ENCODE assay signal across 2 cellular contexts in the genomic region with DNA sequence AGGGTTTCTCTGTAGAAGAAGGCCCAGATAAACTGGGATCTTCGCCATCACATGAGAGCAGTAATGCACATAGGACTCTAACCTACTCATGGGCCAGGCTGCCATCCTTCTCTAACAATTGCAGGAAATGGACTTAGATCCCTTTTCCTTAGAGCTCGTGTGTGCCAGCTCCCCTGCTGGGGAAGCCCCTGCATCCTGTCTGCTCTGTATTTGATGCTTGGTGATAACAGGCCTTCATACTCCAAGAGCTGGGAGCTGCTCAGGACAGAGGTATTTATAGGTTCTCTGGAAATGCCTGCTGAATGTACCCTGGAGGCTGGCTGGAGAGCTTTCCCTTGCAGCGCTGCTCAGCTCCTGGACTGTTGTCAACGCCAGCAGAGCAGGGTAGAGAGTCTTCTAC.
TF ChIP-seq lines count a peak whose summit lies in the region.

No MANE protein-coding gene starts in this region.

TF ChIP-seq in GM23338, 12 proteins besides CTCF, POLR2A, EP300 and RAD21 (continued from another document):
- TF ChIP-seq ZNF462 (CRISPR knock-in tag; IDR thresholded peaks at IDR 0.05) (no peak), EZH2 (IDR thresholded peaks at IDR 0.05; ENCODE audit: low read depth, unreplicated experiment) (no peak), POLR2AphosphoS5 (IDR thresholded peaks at IDR 0.05; ENCODE audit: low read depth) (peak; percentile 61), CREB1 (CRISPR knock-in tag; IDR thresholded peaks at IDR 0.05; ENCODE audit: low read depth) (no peak), ZNF114 (CRISPR knock-in tag; IDR thresholded peaks at IDR 0.05) (no peak), STAT1 (IDR thresholded peaks at IDR 0.05; ENCODE audit: unreplicated experiment) (no peak), NANOG (IDR thresholded peaks at IDR 0.05; ENCODE audit: borderline replicate concordance) (no peak), ZNF331 (CRISPR knock-in tag; IDR thresholded peaks at IDR 0.05; ENCODE audit: low read depth) (no peak), EZH2phosphoT487 (IDR thresholded peaks at IDR 0.05; ENCODE audit: unreplicated experiment) (no peak)
- TF ChIP-seq, protein P1, sequence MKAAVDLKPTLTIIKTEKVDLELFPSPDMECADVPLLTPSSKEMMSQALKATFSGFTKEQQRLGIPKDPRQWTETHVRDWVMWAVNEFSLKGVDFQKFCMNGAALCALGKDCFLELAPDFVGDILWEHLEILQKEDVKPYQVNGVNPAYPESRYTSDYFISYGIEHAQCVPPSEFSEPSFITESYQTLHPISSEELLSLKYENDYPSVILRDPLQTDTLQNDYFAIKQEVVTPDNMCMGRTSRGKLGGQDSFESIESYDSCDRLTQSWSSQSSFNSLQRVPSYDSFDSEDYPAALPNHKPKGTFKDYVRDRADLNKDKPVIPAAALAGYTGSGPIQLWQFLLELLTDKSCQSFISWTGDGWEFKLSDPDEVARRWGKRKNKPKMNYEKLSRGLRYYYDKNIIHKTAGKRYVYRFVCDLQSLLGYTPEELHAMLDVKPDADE (IDR thresholded peaks at IDR 0.05): peak; percentile 55

TF ChIP-seq in SK-N-SH, 30 proteins besides CTCF, POLR2A, EP300 and RAD21 (continued from another document):
- TF ChIP-seq, protein P2, sequence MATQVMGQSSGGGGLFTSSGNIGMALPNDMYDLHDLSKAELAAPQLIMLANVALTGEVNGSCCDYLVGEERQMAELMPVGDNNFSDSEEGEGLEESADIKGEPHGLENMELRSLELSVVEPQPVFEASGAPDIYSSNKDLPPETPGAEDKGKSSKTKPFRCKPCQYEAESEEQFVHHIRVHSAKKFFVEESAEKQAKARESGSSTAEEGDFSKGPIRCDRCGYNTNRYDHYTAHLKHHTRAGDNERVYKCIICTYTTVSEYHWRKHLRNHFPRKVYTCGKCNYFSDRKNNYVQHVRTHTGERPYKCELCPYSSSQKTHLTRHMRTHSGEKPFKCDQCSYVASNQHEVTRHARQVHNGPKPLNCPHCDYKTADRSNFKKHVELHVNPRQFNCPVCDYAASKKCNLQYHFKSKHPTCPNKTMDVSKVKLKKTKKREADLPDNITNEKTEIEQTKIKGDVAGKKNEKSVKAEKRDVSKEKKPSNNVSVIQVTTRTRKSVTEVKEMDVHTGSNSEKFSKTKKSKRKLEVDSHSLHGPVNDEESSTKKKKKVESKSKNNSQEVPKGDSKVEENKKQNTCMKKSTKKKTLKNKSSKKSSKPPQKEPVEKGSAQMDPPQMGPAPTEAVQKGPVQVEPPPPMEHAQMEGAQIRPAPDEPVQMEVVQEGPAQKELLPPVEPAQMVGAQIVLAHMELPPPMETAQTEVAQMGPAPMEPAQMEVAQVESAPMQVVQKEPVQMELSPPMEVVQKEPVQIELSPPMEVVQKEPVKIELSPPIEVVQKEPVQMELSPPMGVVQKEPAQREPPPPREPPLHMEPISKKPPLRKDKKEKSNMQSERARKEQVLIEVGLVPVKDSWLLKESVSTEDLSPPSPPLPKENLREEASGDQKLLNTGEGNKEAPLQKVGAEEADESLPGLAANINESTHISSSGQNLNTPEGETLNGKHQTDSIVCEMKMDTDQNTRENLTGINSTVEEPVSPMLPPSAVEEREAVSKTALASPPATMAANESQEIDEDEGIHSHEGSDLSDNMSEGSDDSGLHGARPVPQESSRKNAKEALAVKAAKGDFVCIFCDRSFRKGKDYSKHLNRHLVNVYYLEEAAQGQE (IDR thresholded peaks at IDR 0.05; ENCODE audit: low read depth, low read length): no peak
- TF ChIP-seq CHD2 (IDR thresholded peaks at IDR 0.05; ENCODE audit: low read length, partially characterized antibody) (no peak), TEAD4 (IDR thresholded peaks at IDR 0.05; ENCODE audit: borderline replicate concordance, insufficient read depth) (no peak), ELF1 (IDR thresholded peaks at IDR 0.05) (no peak), FOXJ3 (CRISPR knock-in tag; IDR thresholded peaks at IDR 0.05) (peak; percentile 44; the same call in 1 of the 2 replicates), FOSL2 (IDR thresholded peaks at IDR 0.05; ENCODE audit: borderline replicate concordance, low read depth) (no peak), IRF3 (IDR thresholded peaks at IDR 0.05; ENCODE audit: low read depth, low read length) (no peak), USF2 (IDR thresholded peaks at IDR 0.05; ENCODE audit: borderline replicate concordance, low read depth, low read length) (no peak), POLR2AphosphoS5 (IDR thresholded peaks at IDR 0.05; ENCODE audit: low read depth, low read length) (no peak), FOXM1 (IDR thresholded peaks at IDR 0.05; ENCODE audit: low read depth) (no peak)
- TF ChIP-seq, protein P3, sequence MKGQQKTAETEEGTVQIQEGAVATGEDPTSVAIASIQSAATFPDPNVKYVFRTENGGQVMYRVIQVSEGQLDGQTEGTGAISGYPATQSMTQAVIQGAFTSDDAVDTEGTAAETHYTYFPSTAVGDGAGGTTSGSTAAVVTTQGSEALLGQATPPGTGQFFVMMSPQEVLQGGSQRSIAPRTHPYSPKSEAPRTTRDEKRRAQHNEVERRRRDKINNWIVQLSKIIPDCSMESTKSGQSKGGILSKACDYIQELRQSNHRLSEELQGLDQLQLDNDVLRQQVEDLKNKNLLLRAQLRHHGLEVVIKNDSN (IDR thresholded peaks at IDR 0.05; ENCODE audit: borderline replicate concordance, low read depth): no peak
